In genomic region chr20:57772349-57772964, GRCh38 we compare ENCODE assay signal across 9 cellular contexts.
DNase-seq lines count a peak whose midpoint lies in the region; ATAC-seq and TF ChIP-seq lines count a peak whose summit lies in the region.
"Had no signal": no experiment of that assay in that cellular context is flagged by ENCODE, and none has a peak within 500 bp of the region (broad histone marks: within the 10 kb centered on the region; RNA-seq: fewer than 3 reads in every experiment).

No MANE protein-coding gene starts in this region.

- H3K27ac Mint-ChIP-seq in T-helper 2 cell treated with Interferon-gamma antibody and Interleukin-4, amounts not matched to agents 5 μg/mL and 100 μg/mL, for 36 hours = no peak overlapping the region

- ATAC-seq in foreskin keratinocyte = peak; percentile 97

- H3K9me3 Mint-ChIP-seq in T-helper 2 cell treated with Interferon-gamma antibody and Interleukin-4, amounts not matched to agents 5 μg/mL and 100 μg/mL, for 36 hours = no peaks in the 10 kb centered on the region

- H3K27ac ChIP-seq in right atrium auricular region = no peak overlapping the region
- H3K27ac ChIP-seq in foreskin keratinocyte = no peak overlapping the region
- no peak overlapping the region for H3K27ac ChIP-seq in tibial artery
- H3K27ac ChIP-seq in uterus = no peak overlapping the region

- TF ChIP-seq CTCF in right atrium auricular region (IDR thresholded peaks at IDR 0.05) = no peak
- no peak for TF ChIP-seq CTCF in foreskin keratinocyte (conservative IDR thresholded peaks at IDR 0.05)
- TF ChIP-seq CTCF in tibial artery (IDR thresholded peaks at IDR 0.05) = no peak
- TF ChIP-seq CTCF in uterus (IDR thresholded peaks at IDR 0.05) = no peak

- H3K36me3 ChIP-seq in right atrium auricular region (no peaks in the 10 kb centered on the region), tibial artery (no peaks in the 10 kb centered on the region), uterus (no peaks in the 10 kb centered on the region)

- intact Hi-C loops in cardiac septum (cut with DNase I) = no loop called here
- intact Hi-C loops in tibial artery (cut with DNase I; ENCODE audit: low total_unique reads) = no loop called here
- intact Hi-C loops in uterus (cut with DNase I; ENCODE audit: low total_unique reads) = no loop called here

- H3K4me3 Mint-ChIP-seq in T-helper 2 cell treated with Interferon-gamma antibody and Interleukin-4, amounts not matched to agents 5 μg/mL and 100 μg/mL, for 36 hours = no peak overlapping the region

- H3K27me3 ChIP-seq in right atrium auricular region = no peaks in the 10 kb centered on the region
- peaks cover 6% of the 10 kb centered on the region for H3K27me3 ChIP-seq in foreskin keratinocyte
- no peaks in the 10 kb centered on the region for H3K27me3 ChIP-seq in tibial artery
- no peaks in the 10 kb centered on the region for H3K27me3 ChIP-seq in uterus

- H3K4me1 ChIP-seq in right atrium auricular region (no peaks in the 10 kb centered on the region), foreskin keratinocyte (peaks cover 9% of the 10 kb centered on the region), tibial artery (peaks cover 0 to 11% (median 7%) of the 10 kb centered on the region in 4 donors), uterus (no peaks in the 10 kb centered on the region)

- TF ChIP-seq POLR2A in uterus (IDR thresholded peaks at IDR 0.05) = no peak

- peak; percentile 67 for DNase-seq in cardiac septum (ENCODE audit: low spot score)
- no peak for DNase-seq in right atrium auricular region (ENCODE audit: low spot score)
- peak; percentile 22 for DNase-seq in T-helper 2 cell treated with Interferon-gamma antibody and Interleukin-4, amounts not matched to agents 5 μg/mL and 100 μg/mL, for 36 hours (ENCODE audit: low spot score)
- peak; percentile 85 to 89 for DNase-seq in foreskin keratinocyte
- peak; percentile 20 to 71 for DNase-seq in tibial artery
- DNase-seq in NCI-H2107 (lab: John Stamatoyannopoulos, UW) = no peak
- no peak for DNase-seq in uterus
- no peak for DNase-seq in activated gamma-delta T cell treated with Interleukin-2 at 50 U/mL for 16 hours
- DNase-seq: NCI-H510A had no signal

- H3K36me3 Mint-ChIP-seq in T-helper 2 cell treated with Interferon-gamma antibody and Interleukin-4, amounts not matched to agents 5 μg/mL and 100 μg/mL, for 36 hours (ENCODE audit: low read depth) = no peaks in the 10 kb centered on the region

- no peaks in the 10 kb centered on the region for H3K9me3 ChIP-seq in right atrium auricular region
- H3K9me3 ChIP-seq in tibial artery = no peaks in the 10 kb centered on the region
- H3K9me3 ChIP-seq in uterus = no peaks in the 10 kb centered on the region

- H3K27me3 Mint-ChIP-seq in T-helper 2 cell treated with Interferon-gamma antibody and Interleukin-4, amounts not matched to agents 5 μg/mL and 100 μg/mL, for 36 hours (ENCODE audit: low read depth) = peaks cover 10% of the 10 kb centered on the region

- H3K4me3 ChIP-seq in right atrium auricular region (no peak overlapping the region), tibial artery (no peak overlapping the region), uterus (no peak overlapping the region)

- H3K4me1 Mint-ChIP-seq in T-helper 2 cell treated with Interferon-gamma antibody and Interleukin-4, amounts not matched to agents 5 μg/mL and 100 μg/mL, for 36 hours (ENCODE audit: low read depth) = peaks cover 8% of the 10 kb centered on the region

Comparison
In these comparisons a context has a peak if more than half of its experiments do, and no peak if none do; other contexts are left out.
1. DNase-seq: peak in cardiac septum (single experiment), T-helper 2 cell treated with Interferon-gamma antibody and Interleukin-4, amounts not matched to agents 5 μg/mL and 100 μg/mL, for 36 hours (single experiment), foreskin keratinocyte (2 of 2) and tibial artery (2 of 2); none in right atrium auricular region (single experiment), NCI-H2107 (single experiment), uterus (0 of 2) and activated gamma-delta T cell treated with Interleukin-2 at 50 U/mL for 16 hours (single experiment).